ENCODE assay signal across 9 cellular contexts in genomic region chr19:41225238-41226052, GRCh38. TPM values are rescaled to one million over a fixed set of nuclear protein-coding genes. Genes with fewer than 3 reads are reported as not detected.
DNase-seq lines count a peak whose midpoint lies in the region; ATAC-seq and TF ChIP-seq lines count a peak whose summit lies in the region.
"Had no signal": no experiment of that assay in that cellular context is flagged by ENCODE, and none has a peak within 500 bp of the region (broad histone marks: within the 10 kb centered on the region; RNA-seq: fewer than 3 reads in every experiment).

No MANE protein-coding gene starts in this region.

- no peak for TF ChIP-seq POLR2A in transverse colon (IDR thresholded peaks at IDR 0.05)

- no peak for TF ChIP-seq CTCF in transverse colon (IDR thresholded peaks at IDR 0.05)

- intact Hi-C loops in transverse colon (cut with DNase I; ENCODE audit: low total_unique reads), result no loop called here

- H3K36me3 ChIP-seq in neuron (ENCODE audit: insufficient read depth, low read length) (no peaks in the 10 kb centered on the region), transverse colon (no peaks in the 10 kb centered on the region)

- no peak for TF ChIP-seq EP300 in transverse colon (IDR thresholded peaks at IDR 0.05; ENCODE audit: low read depth)

- H3K9me3 ChIP-seq in neuron (ENCODE audit: low read length), result peaks cover 2% of the 10 kb centered on the region
- H3K9me3 ChIP-seq in transverse colon, result no peaks in the 10 kb centered on the region

- peak overlapping the region; percentile 85 to 92 (median 88) for H3K27ac ChIP-seq in transverse colon
- H3K27ac ChIP-seq: 22Rv1 had no signal

- ATAC-seq in HG03565 (IDR thresholded peaks at IDR 0.05; ENCODE audit: unreplicated experiment), result no peak

- in situ Hi-C loops in transverse colon (cut with MboI; ENCODE audit: low pct_ligation_motif_present in 1 of 4, low pct_unique_long_range_greater_than_20kb in 1 of 4, low sequenced_read_pairs in 3 of 4), result no loop called here

- H3K4me1 ChIP-seq in neuron (ENCODE audit: insufficient read depth, low read length) (peaks cover 36% of the 10 kb centered on the region), transverse colon (peaks cover 3 to 31% (median 22%) of the 10 kb centered on the region in 4 donors)

- WGBS in transverse colon (ENCODE audit: low coverage in 1 of 2), 2 donors, result 7 to 53% methylated on average over 3 to 26 of the region's 29 CpGs

- peak overlapping the region; percentile 20 for H3K4me3 ChIP-seq in neuron (ENCODE audit: low read length)
- peak overlapping the region; percentile 22 to 57 (median 48) for H3K4me3 ChIP-seq in transverse colon

- DNase-seq in NCI-H2227 treated with DMSO at 0.1 percent for 48 hours (lab: John Stamatoyannopoulos, UW) (peak; percentile 15), NCI-H2227 (lab: John Stamatoyannopoulos, UW; ENCODE audit: unreplicated experiment) (no peak), fibroblast of peridontal ligament (ENCODE audit: extremely low read depth) (peak; percentile 98), transverse colon (peak; percentile 48), NCI-H774 (lab: John Stamatoyannopoulos, UW) (no peak)
- peak; percentile 46 for DNase-seq in activated CD8-positive, alpha-beta memory T cell treated with anti-CD3 and anti-CD28 coated beads, Interleukin-2, amount 50 U/mL, for 4 hours

- peak overlapping the region; percentile 59 for H2AFZ ChIP-seq in neuron (ENCODE audit: low read depth, low read length)

- H3K27me3 ChIP-seq in neuron (ENCODE audit: insufficient read depth, low read length) (no peaks in the 10 kb centered on the region), transverse colon (peaks cover 11% of the 10 kb centered on the region)

RNA-seq across cellular contexts. Expression of gene AXL, which starts 6.4 kb away (rescaled TPM):
- 10 to 100 TPM; 19.7 to 52.4 (median 25.6) TPM for total RNA-seq in transverse colon

RNA-seq across cellular contexts. Expression of gene CYP2S1, which starts 32.4 kb away (rescaled TPM):
- total RNA-seq in transverse colon, result 10 to 100 TPM in 2 of 4 donors, 1 to 10 TPM in 2; 4.2 to 30.7 (median 14.9) TPM

RNA-seq across cellular contexts. Expression of gene HNRNPUL1, which starts 38.7 kb away (rescaled TPM):
- 100 to 1,000 TPM; 115 to 296 (median 145) TPM for total RNA-seq in transverse colon

Comparison
In these comparisons a context has a peak if more than half of its experiments do, and no peak if none do; other contexts are left out.
1. DNase-seq: peak in NCI-H2227 treated with DMSO at 0.1 percent for 48 hours (single experiment), activated CD8-positive, alpha-beta memory T cell treated with anti-CD3 and anti-CD28 coated beads, Interleukin-2, amount 50 U/mL, for 4 hours (single experiment), fibroblast of peridontal ligament (single experiment) and transverse colon (single experiment); none in NCI-H2227 (single experiment) and NCI-H774 (single experiment).